8 cellular contexts compared by ENCODE assay signal in the genomic region with DNA sequence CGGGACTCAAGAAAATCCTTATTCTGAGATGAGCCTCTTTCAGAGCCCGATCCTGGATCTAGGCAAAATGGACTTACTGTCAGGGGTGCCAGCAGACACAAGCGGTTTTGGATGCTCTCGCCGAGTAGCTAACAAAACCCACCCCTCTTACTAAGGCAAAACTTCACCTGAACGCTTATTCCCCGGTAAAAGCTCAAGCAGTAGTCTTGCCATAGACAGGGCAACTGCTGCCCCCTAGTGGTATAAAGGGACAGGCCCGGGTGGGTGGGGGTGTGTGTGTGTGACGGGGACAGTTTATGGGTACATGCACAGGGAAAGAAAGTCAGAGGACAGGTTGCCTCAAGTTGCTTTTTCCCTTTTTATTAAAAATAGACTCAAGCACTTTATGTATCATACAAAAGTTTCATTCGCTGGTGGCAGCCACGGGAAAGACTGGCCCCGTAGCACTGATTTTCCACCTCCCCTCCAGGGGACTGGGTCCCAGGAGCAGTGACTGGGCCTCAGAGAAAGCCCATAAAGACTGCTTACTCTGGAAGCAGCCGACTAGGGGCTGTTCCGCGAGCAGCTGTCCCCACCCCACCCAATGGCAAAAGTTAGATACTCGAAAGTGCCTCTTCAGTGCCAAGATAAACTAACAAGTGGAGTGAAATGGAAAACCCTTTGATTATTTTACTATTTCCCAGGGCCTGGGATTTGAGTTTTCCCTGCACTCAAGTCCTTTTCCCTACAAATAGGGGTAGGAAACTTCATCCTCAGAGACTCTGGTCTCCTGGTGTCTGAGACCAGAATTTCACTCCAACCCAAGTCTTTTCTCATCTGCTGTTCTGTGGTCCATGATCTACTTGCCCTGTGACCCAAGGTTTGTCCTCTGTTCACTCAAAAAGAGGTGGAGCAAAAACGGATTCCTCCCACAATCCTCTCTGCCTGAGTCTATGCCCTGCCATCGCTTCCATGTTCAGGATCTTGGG. TPM values are rescaled to one million over a fixed set of nuclear protein-coding genes. Genes with fewer than 3 reads are reported as not detected.
A peak's percentile ranks its signal among the peaks of the same experiment; 100 is the strongest.
DNase-seq lines count a peak whose midpoint lies in the region; ATAC-seq and TF ChIP-seq lines count a peak whose summit lies in the region.

No MANE protein-coding gene starts in this region.

- no peaks in the 10 kb centered on the region for H3K36me3 Mint-ChIP-seq in activated T-cell treated with anti-CD3 and anti-CD28 coated beads, Interleukin-2, amount 50 U/mL, for 24 hours (ENCODE audit: low read depth)

- no TSS peak for BruUV-seq in PC-9 (replicated peaks; lab: Mats Ljungman, UMichigan)

- H3F3A ChIP-seq in PC-9 (ENCODE audit: insufficient read depth, low read depth): no peaks in the 10 kb centered on the region

- H3K27ac ChIP-seq in PC-9: no peak overlapping the region
- no peak overlapping the region for H3K27ac ChIP-seq in neutrophil
- H3K27ac ChIP-seq in testis: peak overlapping the region in 1 of 2 donors; percentile 23

- CTCF ChIA-PET in PC-9 (lab: Charles Lee): interaction anchor here (0.5 to 2.0 kb wide), 13 partner anchors 10 to 879 kb away, joined by 3 to 25 read pairs (median 4); a partner anchor contains a TSS

- no peaks in the 10 kb centered on the region for H3K9me2 ChIP-seq in PC-9 (ENCODE audit: insufficient read depth)

- POLR2A ChIA-PET in PC-9 (lab: Charles Lee; ENCODE audit: unreplicated experiment): interaction anchor here (0.5 to 0.6 kb wide), 2 partner anchors 102 to 309 kb away, joined by 3 to 4 read pairs; a partner anchor contains a TSS

- no peak overlapping the region for H2AFZ ChIP-seq in PC-9

- no peak for TF ChIP-seq POLR2A in testis (IDR thresholded peaks at IDR 0.05)

- no peaks in the 10 kb centered on the region for H3K36me3 ChIP-seq in BE2C
- H3K36me3 ChIP-seq in PC-9 (ENCODE audit: low read depth): no peaks in the 10 kb centered on the region
- no peaks in the 10 kb centered on the region for H3K36me3 ChIP-seq in neutrophil
- H3K36me3 ChIP-seq in testis (ENCODE audit: low read depth, missing control alignments): no peaks in the 10 kb centered on the region

- H4K20me1 ChIP-seq in PC-9 (ENCODE audit: insufficient read depth): no peaks in the 10 kb centered on the region

- DNase-seq in BE2C: peak; percentile 76
- peak; percentile 60 to 83 for DNase-seq in PC-9
- DNase-seq in activated T-cell treated with anti-CD3 and anti-CD28 coated beads, Interleukin-2, amount 50 U/mL, for 24 hours: peak; percentile 87
- peak; percentile 73 for DNase-seq in fibroblast of mammary gland (ENCODE audit: low read depth)
- peak; percentile 87 for DNase-seq in testis

- TF ChIP-seq CTCF in BE2C (IDR thresholded peaks at IDR 0.05; ENCODE audit: low read depth, low read length): peak; percentile 71
- peak; percentile 98 for TF ChIP-seq CTCF in PC-9 (conservative IDR thresholded peaks at IDR 0.05)
- peak; percentile 79 for TF ChIP-seq CTCF in fibroblast of mammary gland (conservative IDR thresholded peaks at IDR 0.05; ENCODE audit: control insufficient read depth, insufficient read depth, low read depth, low read length)
- TF ChIP-seq CTCF in neutrophil (IDR thresholded peaks at IDR 0.05): peak; percentile 80
- TF ChIP-seq CTCF in testis (IDR thresholded peaks at IDR 0.05): peak; percentile 53 to 88 (median 56)

- H3K9me3 Mint-ChIP-seq in activated T-cell treated with anti-CD3 and anti-CD28 coated beads, Interleukin-2, amount 50 U/mL, for 24 hours: no peaks in the 10 kb centered on the region

- H3K27me3 Mint-ChIP-seq in activated T-cell treated with anti-CD3 and anti-CD28 coated beads, Interleukin-2, amount 50 U/mL, for 24 hours: peaks cover 46% of the 10 kb centered on the region

- H3K4me3 Mint-ChIP-seq in activated T-cell treated with anti-CD3 and anti-CD28 coated beads, Interleukin-2, amount 50 U/mL, for 24 hours: no peak overlapping the region

- no peaks in the 10 kb centered on the region for H3K4me1 ChIP-seq in BE2C
- H3K4me1 ChIP-seq in PC-9 (replicated peaks; ENCODE audit: insufficient read depth): peaks cover 3% of the 10 kb centered on the region; the same call in 1 of the 2 replicates
- H3K4me1 ChIP-seq in neutrophil (ENCODE audit: control insufficient read depth in 1 of 2, insufficient read depth in 1 of 2, low read depth in 1 of 2, low read length in 1 of 2): no peaks in the 10 kb centered on the region
- H3K4me1 ChIP-seq in testis: peaks cover 43% of the 10 kb centered on the region

- ATAC-seq in GM19035 (IDR thresholded peaks at IDR 0.05; ENCODE audit: unreplicated experiment) (peak; percentile 57), HG03521 (IDR thresholded peaks at IDR 0.05; ENCODE audit: unreplicated experiment) (peak; percentile 63)

- 0 out of 2 replicates have a peak overlapping the region, but pooled peaks have one; percentile 11 for H3K4me2 ChIP-seq in PC-9

- H3K79me2 ChIP-seq in PC-9 (ENCODE audit: low read depth): no peaks in the 10 kb centered on the region

- H3K27ac Mint-ChIP-seq in activated T-cell treated with anti-CD3 and anti-CD28 coated beads, Interleukin-2, amount 50 U/mL, for 24 hours: no peak overlapping the region

- H3K4me3 ChIP-seq in BE2C (ENCODE audit: low read depth, low read length) (no peak overlapping the region), PC-9 (no peak overlapping the region), fibroblast of mammary gland (ENCODE audit: control insufficient read depth, low read depth, low read length) (no peak overlapping the region), neutrophil (ENCODE audit: low read depth in 1 of 2, low read length in 1 of 2) (no peak overlapping the region), testis (no peak overlapping the region)

- WGBS in testis, 2 donors: 27 to 31% methylated on average over 18 of the region's 18 CpGs

- H3K4me1 Mint-ChIP-seq in activated T-cell treated with anti-CD3 and anti-CD28 coated beads, Interleukin-2, amount 50 U/mL, for 24 hours (ENCODE audit: low read depth): peaks cover 40% of the 10 kb centered on the region

- H3K27me3 ChIP-seq in BE2C (peaks cover 35% of the 10 kb centered on the region), PC-9 (ENCODE audit: insufficient read depth, low read depth) (peaks cover 46% of the 10 kb centered on the region), neutrophil (peaks cover 91% of the 10 kb centered on the region), testis (no peaks in the 10 kb centered on the region)

- no peaks in the 10 kb centered on the region for H3K9me3 ChIP-seq in BE2C
- no peaks in the 10 kb centered on the region for H3K9me3 ChIP-seq in PC-9 (ENCODE audit: insufficient read depth, low read depth)
- H3K9me3 ChIP-seq in neutrophil: no peaks in the 10 kb centered on the region
- H3K9me3 ChIP-seq in testis: no peaks in the 10 kb centered on the region

- intact Hi-C loops in PC-9 (cut with micrococcal nuclease; ENCODE audit: unreplicated experiment) (loop anchor here (1.0 kb wide), 2 partner anchors 118 to 188 kb away; no protein-coding TSS in a partner anchor), testis (cut with DNase I; ENCODE audit: low total_unique reads) (no loop called here)

RNA-seq across cellular contexts. Expression of a gene that starts 4.7 kb away (rescaled TPM):
- not detected for polyA plus RNA-seq in BE2C (2012; ENCODE audit: insufficient read depth, insufficient read length, low read depth)
- total RNA-seq in PC-9 (2021): 0.48 and 0.98 TPM in 2 replicates
- 1 to 10 TPM; 1.4 to 3.4 TPM for total RNA-seq in testis
- 4.2 TPM for polyA plus RNA-seq in testis (ENCODE audit: insufficient read depth, low read depth, low replicate concordance)

RNA-seq across cellular contexts. Expression of a gene that starts 12.5 kb away (rescaled TPM):
- polyA plus RNA-seq in BE2C (2012; ENCODE audit: insufficient read depth, insufficient read length, low read depth): 27.5 TPM
- total RNA-seq in PC-9 (2021): 23.4 and 24.2 TPM in 2 replicates
- 10 to 100 TPM; 15.5 to 19.8 TPM for total RNA-seq in testis
- 14.4 TPM for polyA plus RNA-seq in testis (ENCODE audit: insufficient read depth, low read depth, low replicate concordance)

RNA-seq across cellular contexts. Expression of a gene that starts 22.9 kb away (rescaled TPM):
- polyA plus RNA-seq in BE2C (2012; ENCODE audit: insufficient read depth, insufficient read length, low read depth): 42.9 TPM
- total RNA-seq in PC-9 (2021): 94.2 and 101 TPM in 2 replicates
- total RNA-seq in testis: 10 to 100 TPM; 75.4 to 79.8 TPM
- polyA plus RNA-seq in testis (ENCODE audit: insufficient read depth, low read depth, low replicate concordance): 124 TPM

RNA-seq across cellular contexts. Expression of a gene that starts 47.5 kb away (rescaled TPM):
- not detected for polyA plus RNA-seq in BE2C (2012; ENCODE audit: insufficient read depth, insufficient read length, low read depth)
- total RNA-seq in PC-9 (2021): 3.1 TPM in 2 replicates
- total RNA-seq in testis: 100 to 1,000 TPM in 1 of 2 donors, 10 to 100 TPM in 1; 53.6 to 113 TPM
- 273 TPM for polyA plus RNA-seq in testis (ENCODE audit: insufficient read depth, low read depth, low replicate concordance)
